ENCODE assay signal across 8 cellular contexts in the genomic region with DNA sequence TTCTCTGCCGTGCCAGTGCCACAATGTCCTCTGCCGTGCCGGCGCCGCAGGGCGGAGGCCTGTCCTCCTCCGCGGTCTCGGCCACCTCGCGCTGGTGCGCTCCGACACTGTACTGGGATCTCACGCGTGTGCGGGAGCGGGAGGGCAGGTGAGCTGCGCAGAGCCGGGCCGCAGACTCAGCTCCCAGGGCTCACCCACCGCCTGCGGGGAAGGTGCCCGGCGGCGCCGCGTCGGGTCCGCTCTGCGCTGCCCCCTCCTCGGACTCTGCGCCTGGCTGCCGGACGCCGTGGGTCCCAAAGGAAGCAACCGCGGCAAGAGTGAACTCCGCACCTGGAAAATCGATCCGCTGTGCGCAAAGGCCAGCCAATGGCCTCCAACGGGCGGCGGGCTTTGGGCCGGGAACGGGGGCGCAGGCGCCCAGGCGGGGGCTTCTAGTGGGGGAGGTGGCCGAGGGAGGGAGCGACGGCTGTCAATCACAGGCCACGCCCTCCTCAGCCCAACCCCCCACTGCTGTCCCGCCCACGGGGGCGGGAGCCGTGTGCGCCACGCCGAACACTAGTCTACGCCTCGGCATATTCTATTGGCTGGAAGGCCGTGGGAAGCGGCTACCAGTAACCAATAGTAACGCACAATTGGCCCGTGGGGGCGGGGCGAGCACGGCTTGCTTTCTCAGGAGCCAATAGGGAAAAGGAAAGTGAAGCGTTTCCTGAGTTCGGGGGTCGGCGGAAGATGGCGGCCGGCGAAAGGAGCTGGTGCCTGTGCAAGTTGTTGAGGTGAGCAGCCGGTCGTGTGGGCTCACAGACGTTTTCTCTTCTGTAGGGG. TPM values are rescaled to one million over a fixed set of nuclear protein-coding genes. Genes with fewer than 3 reads are reported as not detected.
DNase-seq lines count a peak whose midpoint lies in the region; ATAC-seq lines count a peak whose summit lies in the region.

A gene with protein sequence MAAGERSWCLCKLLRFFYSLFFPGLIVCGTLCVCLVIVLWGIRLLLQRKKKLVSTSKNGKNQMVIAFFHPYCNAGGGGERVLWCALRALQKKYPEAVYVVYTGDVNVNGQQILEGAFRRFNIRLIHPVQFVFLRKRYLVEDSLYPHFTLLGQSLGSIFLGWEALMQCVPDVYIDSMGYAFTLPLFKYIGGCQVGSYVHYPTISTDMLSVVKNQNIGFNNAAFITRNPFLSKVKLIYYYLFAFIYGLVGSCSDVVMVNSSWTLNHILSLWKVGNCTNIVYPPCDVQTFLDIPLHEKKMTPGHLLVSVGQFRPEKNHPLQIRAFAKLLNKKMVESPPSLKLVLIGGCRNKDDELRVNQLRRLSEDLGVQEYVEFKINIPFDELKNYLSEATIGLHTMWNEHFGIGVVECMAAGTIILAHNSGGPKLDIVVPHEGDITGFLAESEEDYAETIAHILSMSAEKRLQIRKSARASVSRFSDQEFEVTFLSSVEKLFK (plus strand): TSS at position 709 of the 822 bp plus-strand sequence. CDS start 21 bp downstream, at position 730.

- WGBS in mesendoderm (ENCODE audit: extremely low coverage, insufficient coverage, low lambda C conversion rate), result no CpG with 5 or more reads among the region's 79 CpGs

- no peak within 1 kb of the TSS for H2BK5ac ChIP-seq in mesendoderm (ENCODE audit: low read length)

- no peak within 1 kb of the TSS for H2AK5ac ChIP-seq in mesendoderm (ENCODE audit: low read length)

- H4K5ac ChIP-seq in mesendoderm (ENCODE audit: low read length), result no peak within 1 kb of the TSS

- H3K18ac ChIP-seq in mesendoderm (ENCODE audit: low read length), result no peak within 1 kb of the TSS

- H3K23ac ChIP-seq in mesendoderm (ENCODE audit: low read length), result no peak within 1 kb of the TSS

- H3K9me3 ChIP-seq in endocrine pancreas (ENCODE audit: control insufficient read depth, low read length), result no peaks in the 10 kb centered on the region

- H2BK120ac ChIP-seq in mesendoderm (ENCODE audit: low read depth, low read length), result no peak within 1 kb of the TSS

- H3K4me2 ChIP-seq in mesendoderm (ENCODE audit: low read length), result peak within 1 kb of the TSS; percentile 96

- DNase-seq in COLO668 (lab: John Stamatoyannopoulos, UW; ENCODE audit: unreplicated experiment) (peak; percentile 100), HT1080 (ENCODE audit: low read depth) (peak; percentile 98), NOMO-1 treated with DMSO at 0.1 percent for 48 hours (lab: John Stamatoyannopoulos, UW; ENCODE audit: unreplicated experiment) (peak; percentile 96), mesendoderm (peak; percentile 99)
- peak; percentile 99 to 100 for DNase-seq in activated CD8-positive, alpha-beta memory T cell treated with anti-CD3 and anti-CD28 coated beads for 4 hours (ENCODE audit: low read depth in 2 of 2)
- DNase-seq in stimulated activated CD8-positive, alpha-beta memory T cell treated with anti-CD3 and anti-CD28 coated beads, Interleukin-15, amount 100 ng/mL, for 1 hour (ENCODE audit: low read depth), result peak; percentile 100

- H3K79me1 ChIP-seq in mesendoderm (ENCODE audit: low read length), result no peaks in the 10 kb centered on the region

- H2BK15ac ChIP-seq in mesendoderm (replicated peaks; ENCODE audit: low read depth), result no peak within 1 kb of the TSS

- no peak within 1 kb of the TSS for H4K8ac ChIP-seq in mesendoderm (ENCODE audit: low read depth, low read length)

- H3K4me1 ChIP-seq in endocrine pancreas (ENCODE audit: control insufficient read depth, insufficient read depth, low read length) (peaks cover 15% of the 10 kb centered on the region), mesendoderm (ENCODE audit: control insufficient read depth, low read depth, low read length) (no peaks in the 10 kb centered on the region)

- H3K4me3 ChIP-seq in endocrine pancreas (ENCODE audit: control insufficient read depth, insufficient read depth, low read length), result peak within 1 kb of the TSS; percentile 100
- H3K4me3 ChIP-seq in mesendoderm (ENCODE audit: low read length), result peak within 1 kb of the TSS; percentile 82

- no peak within 1 kb of the TSS for H3K27ac ChIP-seq in mesendoderm (ENCODE audit: low read depth, low read length)

- H3K9ac ChIP-seq in endocrine pancreas (ENCODE audit: control insufficient read depth, insufficient read depth, low read length), result peak within 1 kb of the TSS; percentile 88
- H3K9ac ChIP-seq in mesendoderm (ENCODE audit: low read length), result peak within 1 kb of the TSS; percentile 88

- H3K56ac ChIP-seq in mesendoderm (ENCODE audit: low read length), result peak within 1 kb of the TSS; percentile 95

- ATAC-seq in GM21360 (IDR thresholded peaks at IDR 0.05; ENCODE audit: unreplicated experiment), result peak; percentile 99

- H3K79me2 ChIP-seq in mesendoderm (ENCODE audit: control insufficient read depth, insufficient read depth, low read length), result peaks cover 11% of the 10 kb centered on the region

- H3K27me3 ChIP-seq in endocrine pancreas (ENCODE audit: control insufficient read depth, insufficient read depth, low read length) (no peaks in the 10 kb centered on the region), mesendoderm (ENCODE audit: insufficient read depth, low read length, poor library complexity) (peaks cover 9% of the 10 kb centered on the region)

- H3K4ac ChIP-seq in mesendoderm (ENCODE audit: low read depth, low read length), result no peak within 1 kb of the TSS

- H3K36me3 ChIP-seq in endocrine pancreas (ENCODE audit: control insufficient read depth, insufficient read depth, low read length) (no peaks in the 10 kb centered on the region), mesendoderm (ENCODE audit: control insufficient read depth, insufficient read depth, low read length) (no peaks in the 10 kb centered on the region)

RNA-seq across cellular contexts. Expression of the gene that starts here (rescaled TPM):
- 7.8 and 8.7 TPM in 2 replicates for total RNA-seq in HT1080 (2014; rRNA removed; shearing (Covaris generic))
- 8.2 and 12.8 TPM in 2 replicates for polyA plus RNA-seq in HT1080 (2015; cell fraction: cytosol; rRNA removed)
- polyA plus RNA-seq in HT1080 (2015; cell fraction: nucleus; rRNA removed), result 19.2 and 24.9 TPM in 2 replicates
- polyA plus RNA-seq in mesendoderm (2013, experiment 1 of 2), result 12.4 TPM
- polyA plus RNA-seq in mesendoderm (2013, experiment 2 of 2), result 11.3 TPM
